Comparison of ENCODE assay signal across 1 cellular context in the genomic region with DNA sequence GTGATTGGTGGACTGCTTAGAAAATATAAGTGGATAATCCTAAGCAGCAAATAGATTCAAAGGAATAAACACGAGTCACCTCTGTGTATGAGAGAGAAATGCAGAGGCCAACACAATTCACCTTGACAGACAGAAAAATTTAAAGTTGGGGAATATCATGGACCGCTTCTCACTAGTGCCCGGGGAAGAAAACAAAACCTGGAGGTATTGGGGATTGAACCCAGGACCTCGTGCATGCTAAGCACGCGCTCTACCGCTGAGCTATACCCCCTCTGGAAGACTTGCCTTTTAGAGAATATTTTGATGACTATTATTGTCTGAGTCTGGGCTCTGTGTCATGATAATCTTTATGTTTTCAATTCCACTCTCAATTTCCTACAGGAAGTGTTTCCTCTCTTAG.
TF ChIP-seq lines count a peak whose summit lies in the region.

No MANE protein-coding gene starts in this region.

TF ChIP-seq in WTC11, 78 proteins besides CTCF, POLR2A, EP300 and RAD21 (continued from another document):
- TF ChIP-seq, protein P1, sequence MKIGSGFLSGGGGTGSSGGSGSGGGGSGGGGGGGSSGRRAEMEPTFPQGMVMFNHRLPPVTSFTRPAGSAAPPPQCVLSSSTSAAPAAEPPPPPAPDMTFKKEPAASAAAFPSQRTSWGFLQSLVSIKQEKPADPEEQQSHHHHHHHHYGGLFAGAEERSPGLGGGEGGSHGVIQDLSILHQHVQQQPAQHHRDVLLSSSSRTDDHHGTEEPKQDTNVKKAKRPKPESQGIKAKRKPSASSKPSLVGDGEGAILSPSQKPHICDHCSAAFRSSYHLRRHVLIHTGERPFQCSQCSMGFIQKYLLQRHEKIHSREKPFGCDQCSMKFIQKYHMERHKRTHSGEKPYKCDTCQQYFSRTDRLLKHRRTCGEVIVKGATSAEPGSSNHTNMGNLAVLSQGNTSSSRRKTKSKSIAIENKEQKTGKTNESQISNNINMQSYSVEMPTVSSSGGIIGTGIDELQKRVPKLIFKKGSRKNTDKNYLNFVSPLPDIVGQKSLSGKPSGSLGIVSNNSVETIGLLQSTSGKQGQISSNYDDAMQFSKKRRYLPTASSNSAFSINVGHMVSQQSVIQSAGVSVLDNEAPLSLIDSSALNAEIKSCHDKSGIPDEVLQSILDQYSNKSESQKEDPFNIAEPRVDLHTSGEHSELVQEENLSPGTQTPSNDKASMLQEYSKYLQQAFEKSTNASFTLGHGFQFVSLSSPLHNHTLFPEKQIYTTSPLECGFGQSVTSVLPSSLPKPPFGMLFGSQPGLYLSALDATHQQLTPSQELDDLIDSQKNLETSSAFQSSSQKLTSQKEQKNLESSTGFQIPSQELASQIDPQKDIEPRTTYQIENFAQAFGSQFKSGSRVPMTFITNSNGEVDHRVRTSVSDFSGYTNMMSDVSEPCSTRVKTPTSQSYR (CRISPR knock-in tag; IDR thresholded peaks at IDR 0.05): no peak
- TF ChIP-seq FOXJ3 (CRISPR knock-in tag; IDR thresholded peaks at IDR 0.05; ENCODE audit: borderline replicate concordance) (no peak), GTF2I (CRISPR knock-in tag; conservative IDR thresholded peaks at IDR 0.05) (no peak)
